ENCODE assay signal across 9 cellular contexts in the genomic region with DNA sequence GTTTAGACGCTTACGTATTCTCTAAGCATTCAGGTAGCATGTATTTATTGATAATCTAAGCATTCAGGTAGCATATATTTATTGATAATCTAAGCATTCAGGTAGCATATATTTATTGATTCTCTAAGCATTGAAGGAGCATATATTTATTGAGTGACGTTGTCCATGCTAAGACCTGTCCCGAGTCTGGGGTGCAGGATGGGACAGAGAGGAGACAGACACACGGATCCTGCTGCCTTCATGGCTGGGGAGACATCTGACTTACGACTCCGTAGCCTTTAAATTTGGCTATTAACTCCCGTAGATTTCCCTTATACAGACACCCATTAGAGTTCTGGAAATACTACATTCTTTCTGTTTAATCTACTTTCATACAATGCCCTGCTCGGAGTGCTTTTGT. TPM values are rescaled to one million over a fixed set of nuclear protein-coding genes. Genes with fewer than 3 reads are reported as not detected.
DNase-seq lines count a peak whose midpoint lies in the region; ATAC-seq and TF ChIP-seq lines count a peak whose summit lies in the region.
"Had no signal": no experiment of that assay in that cellular context is flagged by ENCODE, and none has a peak within 500 bp of the region (broad histone marks: within the 10 kb centered on the region; RNA-seq: fewer than 3 reads in every experiment).

No MANE protein-coding gene starts in this region.

- no peaks in the 10 kb centered on the region for H3K36me3 ChIP-seq in testis (ENCODE audit: low read depth, missing control alignments)

- TF ChIP-seq POLR2A in testis (IDR thresholded peaks at IDR 0.05): no peak

- peaks cover 4% of the 10 kb centered on the region for H3K4me1 ChIP-seq in testis

- H3K9me3 ChIP-seq in testis: no peaks in the 10 kb centered on the region

- peak overlapping the region; percentile 77 for H3K27ac Mint-ChIP-seq in activated CD4-positive, alpha-beta T cell treated with anti-CD3 and anti-CD28 coated beads, Interleukin-2, amount 10 ng/mL, durations not matched to agents 24 days and 14 days
- peak overlapping the region; percentile 78 for H3K27ac Mint-ChIP-seq in activated T-helper 1 cell treated with anti-CD3 and anti-CD28 coated beads, Interleukin-12 subunit alpha, Interleukin-12 subunit beta, Interleukin-2, Interleukin-4 antibody, amounts not matched to agents 30 ng/mL and 10 ng/mL and 1 ng/mL, durations not matched to agents 14 hours and 24 hours and 36 hours

- H3K4me3 Mint-ChIP-seq in activated CD4-positive, alpha-beta T cell treated with anti-CD3 and anti-CD28 coated beads, Interleukin-2, amount 10 ng/mL, durations not matched to agents 24 days and 14 days: peak overlapping the region; percentile 89
- H3K4me3 Mint-ChIP-seq in activated T-helper 1 cell treated with anti-CD3 and anti-CD28 coated beads, Interleukin-12 subunit alpha, Interleukin-12 subunit beta, Interleukin-2, Interleukin-4 antibody, amounts not matched to agents 30 ng/mL and 10 ng/mL and 1 ng/mL, durations not matched to agents 14 hours and 24 hours and 36 hours: peak overlapping the region; percentile 92

- intact Hi-C loops in activated CD4-positive, alpha-beta T cell treated with anti-CD3 and anti-CD28 coated beads, Interleukin-2, amount 10 ng/mL, durations not matched to agents 24 days and 14 days (cut with micrococcal nuclease): loop anchor here (2.0 to 10.0 kb wide), 2 partner anchors 158 to 390 kb away; a partner anchor contains a TSS
- intact Hi-C loops in activated T-helper 1 cell treated with anti-CD3 and anti-CD28 coated beads, Interleukin-12 subunit alpha, Interleukin-12 subunit beta, Interleukin-2, Interleukin-4 antibody, amounts not matched to agents 30 ng/mL and 10 ng/mL and 1 ng/mL, durations not matched to agents 14 hours and 24 hours and 36 hours (cut with micrococcal nuclease): loop anchor here (2.0 to 10.0 kb wide), 3 partner anchors 206 to 390 kb away; a partner anchor contains a TSS
- intact Hi-C loops in testis (cut with DNase I; ENCODE audit: low total_unique reads): no loop called here

- peaks cover 5% of the 10 kb centered on the region for H3K4me1 Mint-ChIP-seq in activated CD4-positive, alpha-beta T cell treated with anti-CD3 and anti-CD28 coated beads, Interleukin-2, amount 10 ng/mL, durations not matched to agents 24 days and 14 days
- H3K4me1 Mint-ChIP-seq in activated T-helper 1 cell treated with anti-CD3 and anti-CD28 coated beads, Interleukin-12 subunit alpha, Interleukin-12 subunit beta, Interleukin-2, Interleukin-4 antibody, amounts not matched to agents 30 ng/mL and 10 ng/mL and 1 ng/mL, durations not matched to agents 14 hours and 24 hours and 36 hours (ENCODE audit: low read depth): peaks cover 10% of the 10 kb centered on the region

- peaks cover 36% of the 10 kb centered on the region for H3K36me3 Mint-ChIP-seq in activated CD4-positive, alpha-beta T cell treated with anti-CD3 and anti-CD28 coated beads, Interleukin-2, amount 10 ng/mL, durations not matched to agents 24 days and 14 days (ENCODE audit: low read depth)
- peaks cover 32% of the 10 kb centered on the region for H3K36me3 Mint-ChIP-seq in activated T-helper 1 cell treated with anti-CD3 and anti-CD28 coated beads, Interleukin-12 subunit alpha, Interleukin-12 subunit beta, Interleukin-2, Interleukin-4 antibody, amounts not matched to agents 30 ng/mL and 10 ng/mL and 1 ng/mL, durations not matched to agents 14 hours and 24 hours and 36 hours (ENCODE audit: low read depth)

- peak; percentile 35 for ATAC-seq in left lobe of liver

- no peak for DNase-seq in activated CD4-positive, alpha-beta T cell treated with anti-CD3 and anti-CD28 coated beads, Interleukin-2, amount 10 ng/mL, durations not matched to agents 24 days and 14 days
- DNase-seq in activated CD4-positive, alpha-beta T cell treated with anti-CD3 and anti-CD28 coated beads, Interleukin-2, amount 50 U/mL, for 4 hours: no peak
- no peak for DNase-seq in activated T-helper 1 cell treated with anti-CD3 and anti-CD28 coated beads, Interleukin-12 subunit alpha, Interleukin-12 subunit beta, Interleukin-2, Interleukin-4 antibody, amounts not matched to agents 30 ng/mL and 10 ng/mL and 1 ng/mL, durations not matched to agents 14 hours and 24 hours and 36 hours (ENCODE audit: low spot score)
- no peak for DNase-seq in left lobe of liver (ENCODE audit: low spot score)
- peak; percentile 24 for DNase-seq in testis
- DNase-seq in COLO668 (lab: John Stamatoyannopoulos, UW; ENCODE audit: unreplicated experiment): no peak
- DNase-seq in NCI-H2171 (lab: John Stamatoyannopoulos, UW): no peak
- DNase-seq in stimulated activated CD4-positive, alpha-beta T cell treated with anti-CD3 and anti-CD28 coated beads, Interleukin-4, amount 100 ng/mL, for 4 hours: no peak

- peak overlapping the region; percentile 78 to 92 for H3K27ac ChIP-seq in testis
- H3K27ac ChIP-seq: epithelial cell of prostate had no signal

- H3K27me3 ChIP-seq in testis: no peaks in the 10 kb centered on the region

- no peak for TF ChIP-seq CTCF in testis (IDR thresholded peaks at IDR 0.05)

- 28 to 44% methylated on average over 9 of the region's 9 CpGs for WGBS in testis, 2 donors

- peaks cover 19% of the 10 kb centered on the region for H3K9me3 Mint-ChIP-seq in activated CD4-positive, alpha-beta T cell treated with anti-CD3 and anti-CD28 coated beads, Interleukin-2, amount 10 ng/mL, durations not matched to agents 24 days and 14 days
- peaks cover 32% of the 10 kb centered on the region for H3K9me3 Mint-ChIP-seq in activated T-helper 1 cell treated with anti-CD3 and anti-CD28 coated beads, Interleukin-12 subunit alpha, Interleukin-12 subunit beta, Interleukin-2, Interleukin-4 antibody, amounts not matched to agents 30 ng/mL and 10 ng/mL and 1 ng/mL, durations not matched to agents 14 hours and 24 hours and 36 hours

- H3K4me3 ChIP-seq in testis: peak overlapping the region; percentile 84 to 93

- H3K27me3 Mint-ChIP-seq in activated CD4-positive, alpha-beta T cell treated with anti-CD3 and anti-CD28 coated beads, Interleukin-2, amount 10 ng/mL, durations not matched to agents 24 days and 14 days: no peaks in the 10 kb centered on the region
- peaks cover 6% of the 10 kb centered on the region for H3K27me3 Mint-ChIP-seq in activated T-helper 1 cell treated with anti-CD3 and anti-CD28 coated beads, Interleukin-12 subunit alpha, Interleukin-12 subunit beta, Interleukin-2, Interleukin-4 antibody, amounts not matched to agents 30 ng/mL and 10 ng/mL and 1 ng/mL, durations not matched to agents 14 hours and 24 hours and 36 hours (ENCODE audit: insufficient read depth)

RNA-seq across cellular contexts. Expression of a gene that starts 1.0 kb away (rescaled TPM):
- 31.7 and 32.3 TPM in 2 replicates for total RNA-seq in activated CD4-positive, alpha-beta T cell treated with anti-CD3 and anti-CD28 coated beads, Interleukin-2, amount 10 ng/mL, durations not matched to agents 24 days and 14 days
- total RNA-seq in activated T-helper 1 cell treated with anti-CD3 and anti-CD28 coated beads, Interleukin-12 subunit alpha, Interleukin-12 subunit beta, Interleukin-2, Interleukin-4 antibody, amounts not matched to agents 30 ng/mL and 10 ng/mL and 1 ng/mL, durations not matched to agents 14 hours and 24 hours and 36 hours: 23.5 and 24.3 TPM in 2 replicates
- total RNA-seq in left lobe of liver: 94.6 TPM
- 100 to 1,000 TPM; 103 to 132 TPM for total RNA-seq in testis
- polyA plus RNA-seq in testis (ENCODE audit: insufficient read depth, low read depth, low replicate concordance): 289 TPM
